In genomic region chr22:36912694-36913430, GRCh38 we compare ENCODE assay signal across 1 cellular context.
TF ChIP-seq lines count a peak whose summit lies in the region.

No MANE protein-coding gene starts in this region.

TF ChIP-seq in H1, 55 proteins besides CTCF, POLR2A, EP300 and RAD21:
- TF ChIP-seq POU5F1 (IDR thresholded peaks at IDR 0.05; ENCODE audit: low read depth, low read length) = no peak
- no peak for TF ChIP-seq SRF (IDR thresholded peaks at IDR 0.05; ENCODE audit: low read depth, low read length)
- TF ChIP-seq SP2 (IDR thresholded peaks at IDR 0.05; ENCODE audit: low read length) = no peak
- TF ChIP-seq KDM1A (IDR thresholded peaks at IDR 0.05; ENCODE audit: borderline replicate concordance, low read length) = no peak
- no peak for TF ChIP-seq TCF12 (IDR thresholded peaks at IDR 0.05; ENCODE audit: low read depth, low read length)
- TF ChIP-seq BRCA1 (IDR thresholded peaks at IDR 0.05; ENCODE audit: low read depth, low read length) = no peak
- TF ChIP-seq SIRT6 (IDR thresholded peaks at IDR 0.05; ENCODE audit: low read length) = no peak
- no peak for TF ChIP-seq CBX8 (IDR thresholded peaks at IDR 0.05; ENCODE audit: borderline replicate concordance, low read depth, low read length)
- no peak for TF ChIP-seq CTBP2 (IDR thresholded peaks at IDR 0.05; ENCODE audit: borderline replicate concordance, insufficient read depth, insufficient read length, low read length)
- no peak for TF ChIP-seq MAFK (IDR thresholded peaks at IDR 0.05; ENCODE audit: low read depth, low read length)
- TF ChIP-seq, protein P1, sequence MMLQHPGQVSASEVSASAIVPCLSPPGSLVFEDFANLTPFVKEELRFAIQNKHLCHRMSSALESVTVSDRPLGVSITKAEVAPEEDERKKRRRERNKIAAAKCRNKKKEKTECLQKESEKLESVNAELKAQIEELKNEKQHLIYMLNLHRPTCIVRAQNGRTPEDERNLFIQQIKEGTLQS (IDR thresholded peaks at IDR 0.05; ENCODE audit: insufficient read depth, low read depth, low read length) = no peak
- no peak for TF ChIP-seq JUND (IDR thresholded peaks at IDR 0.05; ENCODE audit: low read length)
- no peak for TF ChIP-seq NRF1 (IDR thresholded peaks at IDR 0.05; ENCODE audit: low read depth, low read length)
- no peak for TF ChIP-seq BACH1 (IDR thresholded peaks at IDR 0.05; ENCODE audit: low read length)
- no peak for TF ChIP-seq HDAC6 (IDR thresholded peaks at IDR 0.05; ENCODE audit: low read depth, low read length)
- no peak for TF ChIP-seq CBX5 (IDR thresholded peaks at IDR 0.05; ENCODE audit: low read depth, low read length)
- TF ChIP-seq RBBP5 (IDR thresholded peaks at IDR 0.05; ENCODE audit: borderline replicate concordance, low read depth, low read length) = no peak
- TF ChIP-seq JUN (IDR thresholded peaks at IDR 0.05; ENCODE audit: low read depth, low read length) = no peak
- TF ChIP-seq TAF7 (optimal IDR thresholded peaks at IDR 0.05; ENCODE audit: borderline replicate concordance, low read depth, low read length) = no peak
